In the genomic region with DNA sequence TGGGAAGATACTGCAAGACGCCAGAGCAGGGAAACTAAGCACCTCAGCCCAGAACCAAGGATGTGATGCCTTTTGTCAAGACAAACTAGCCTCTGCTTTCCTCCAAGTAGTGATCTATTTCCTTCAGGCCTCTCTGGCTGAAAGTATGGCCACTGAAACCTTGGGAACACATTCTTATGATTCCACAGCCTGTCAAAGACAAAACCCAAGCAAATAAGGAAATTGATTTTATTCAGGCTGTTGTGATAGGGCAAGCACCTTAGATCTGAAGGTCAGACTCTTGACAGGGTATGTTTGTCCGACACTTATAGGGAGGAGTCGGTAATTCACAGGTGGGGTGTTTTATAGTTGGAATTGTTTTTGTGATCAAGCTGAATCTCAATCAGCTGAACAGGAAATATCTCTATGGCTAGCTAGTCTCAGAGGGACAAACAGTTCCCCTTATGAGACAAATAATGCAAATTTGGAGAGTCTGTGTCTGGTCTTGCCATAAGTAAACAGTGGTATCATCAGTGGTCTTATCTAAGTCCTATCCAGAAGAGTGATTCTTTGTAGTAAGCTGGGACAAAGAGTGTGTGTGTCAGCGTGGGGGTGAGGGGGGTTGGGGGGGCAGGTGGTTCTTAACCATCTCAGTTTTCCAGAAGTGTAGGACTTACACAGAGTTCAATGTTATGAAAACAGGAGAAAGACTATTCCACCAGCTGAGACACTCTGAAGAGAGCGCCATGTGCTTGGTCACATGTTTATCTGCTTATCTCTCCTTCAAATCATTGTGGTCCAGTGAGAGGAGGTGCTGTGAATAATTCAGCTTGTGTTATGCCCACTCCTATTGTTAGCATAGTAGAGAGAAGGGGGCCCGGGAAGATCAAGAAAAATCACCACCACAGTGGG, we compare ENCODE assay signal across 10 cellular contexts. TPM values are rescaled to one million over a fixed set of nuclear protein-coding genes. Genes with fewer than 3 reads are reported as not detected.
DNase-seq lines count a peak whose midpoint lies in the region; ATAC-seq and TF ChIP-seq lines count a peak whose summit lies in the region.
"Had no signal": no experiment of that assay in that cellular context is flagged by ENCODE, and none has a peak within 500 bp of the region (broad histone marks: within the 10 kb centered on the region; RNA-seq: fewer than 3 reads in every experiment).

No MANE protein-coding gene starts in this region.

- no peaks in the 10 kb centered on the region for H3K4me1 ChIP-seq in vagina

- no peak for TF ChIP-seq CTCF in progenitor cell of endocrine pancreas (IDR thresholded peaks at IDR 0.05; ENCODE audit: unreplicated experiment)
- no peak for TF ChIP-seq CTCF in vagina (IDR thresholded peaks at IDR 0.05)

- intact Hi-C loops in vagina (cut with DNase I), result no loop called here

- peak overlapping the region; percentile 36 for H3K4me3 Mint-ChIP-seq in progenitor cell of endocrine pancreas (ENCODE audit: low read depth)

- no peak overlapping the region for H3K4me3 ChIP-seq in vagina

- H3K9me3 ChIP-seq in vagina, result no peaks in the 10 kb centered on the region

- TF ChIP-seq POLR2A in vagina (IDR thresholded peaks at IDR 0.05), result no peak

- no peak overlapping the region for H3K27ac ChIP-seq in vagina
- H3K27ac ChIP-seq: 22Rv1 had no signal

- peak overlapping the region; percentile 95 for H3K27ac Mint-ChIP-seq in progenitor cell of endocrine pancreas

- no peaks in the 10 kb centered on the region for H3K36me3 Mint-ChIP-seq in progenitor cell of endocrine pancreas (ENCODE audit: insufficient read depth)

- peak; percentile 31 for DNase-seq in DMS 273 (lab: John Stamatoyannopoulos, UW; ENCODE audit: unreplicated experiment)
- no peak for DNase-seq in DMS 273 treated with DMSO at 0.1 percent for 48 hours (lab: John Stamatoyannopoulos, UW)
- peak; percentile 61 for DNase-seq in amniotic epithelial cell (ENCODE audit: low read depth)
- DNase-seq in progenitor cell of endocrine pancreas (ENCODE audit: low spot score, unreplicated experiment), result no peak
- DNase-seq in SW480 (ENCODE audit: low spot score), result no peak
- DNase-seq in NCI-H1930 (lab: John Stamatoyannopoulos, UW), result no peak
- DNase-seq in vagina (ENCODE audit: extremely low spot score in 2 of 2), result no peak
- DNase-seq: activated CD4-positive, alpha-beta T cell treated with anti-CD3 and anti-CD28 coated beads for 4 hours had no signal

- no peaks in the 10 kb centered on the region for H3K27me3 ChIP-seq in vagina

- H3K4me1 Mint-ChIP-seq in progenitor cell of endocrine pancreas (ENCODE audit: low read depth), result peaks cover 28% of the 10 kb centered on the region

- no peaks in the 10 kb centered on the region for H3K9me3 Mint-ChIP-seq in progenitor cell of endocrine pancreas (ENCODE audit: low read depth)

- no peaks in the 10 kb centered on the region for H3K36me3 ChIP-seq in vagina

- peak; percentile 75 for ATAC-seq in HG02840 (IDR thresholded peaks at IDR 0.05; ENCODE audit: low FRiP score, unreplicated experiment)

- no peaks in the 10 kb centered on the region for H3K27me3 Mint-ChIP-seq in progenitor cell of endocrine pancreas

RNA-seq across cellular contexts. Expression of a gene that starts 6.7 kb away (rescaled TPM):
- 23.1 and 25.7 TPM in 2 replicates for total RNA-seq in progenitor cell of endocrine pancreas
- 29.2 TPM for total RNA-seq in vagina

RNA-seq across cellular contexts. Expression of a gene that starts 18.7 kb away (rescaled TPM):
- total RNA-seq in progenitor cell of endocrine pancreas, result 133 and 138 TPM in 2 replicates
- 37.6 TPM for total RNA-seq in vagina

Comparison
In these comparisons a context has a peak if more than half of its experiments do, and no peak if none do; other contexts are left out.
1. DNase-seq: peak in DMS 273 (single experiment) and amniotic epithelial cell (single experiment); none in DMS 273 treated with DMSO at 0.1 percent for 48 hours (single experiment), progenitor cell of endocrine pancreas (single experiment), SW480 (single experiment), NCI-H1930 (0 of 2) and vagina (0 of 2).